ENCODE assay signal across 22 cellular contexts in genomic region chr4:120524237-120524636, GRCh38.
"Had no signal": no experiment of that assay in that cellular context is flagged by ENCODE, and none has a peak within 500 bp of the region (broad histone marks: within the 10 kb centered on the region; RNA-seq: fewer than 3 reads in every experiment).

No MANE protein-coding gene starts in this region.

- ATAC-seq: activated CD8-positive, alpha-beta memory T cell treated with anti-CD3 and anti-CD28 coated beads, Interleukin-2, amount 10 ng/mL, durations not matched to agents 7 days and 5 days; PC-3 had no signal

- H3K36me3 Mint-ChIP-seq: activated CD8-positive, alpha-beta memory T cell treated with anti-CD3 and anti-CD28 coated beads, Interleukin-2, amount 10 ng/mL, durations not matched to agents 7 days and 5 days; activated naive CD4-positive, alpha-beta T cell treated with anti-CD3 and anti-CD28 coated beads, Interleukin-2, amount 50 U/mL, for 24 hours had no signal

- H3K27me3 ChIP-seq: breast epithelium, MG63 had no signal

- H3K9me3 Mint-ChIP-seq: activated CD4-positive, alpha-beta T cell treated with anti-CD3 and anti-CD28 coated beads, Interleukin-2, amount 10 ng/mL, durations not matched to agents 24 days and 14 days; activated naive CD4-positive, alpha-beta T cell treated with anti-CD3 and anti-CD28 coated beads, Interleukin-2, amount 50 U/mL, for 24 hours; activated T-cell treated with anti-CD3 and anti-CD28 coated beads, Interleukin-2, amount 50 U/mL, for 24 hours; activated T-helper 1 cell treated with anti-CD3 and anti-CD28 coated beads, Interleukin-12 subunit alpha, Interleukin-12 subunit beta, Interleukin-2, Interleukin-4 antibody, amounts not matched to agents 30 ng/mL and 10 ng/mL and 1 ng/mL, durations not matched to agents 14 hours and 24 hours and 36 hours; T-helper 1 cell treated with Interleukin-12 subunit alpha and Interleukin-12 subunit beta and Interleukin-4 antibody, amounts not matched to agents 30 μg/mL and 1 μg/mL, for 36 hours had no signal

- H3K27ac ChIP-seq: breast epithelium had no signal

- H3K36me3 ChIP-seq: breast epithelium, MG63 had no signal

- H3K4me1 Mint-ChIP-seq: activated B cell treated with CpG ODN at 0.5 μM for 24 hours; activated CD4-positive, alpha-beta T cell treated with anti-CD3 and anti-CD28 coated beads, Interleukin-2, amount 10 ng/mL, durations not matched to agents 24 days and 14 days; activated CD8-positive, alpha-beta memory T cell treated with anti-CD3 and anti-CD28 coated beads, Interleukin-2, amount 10 ng/mL, durations not matched to agents 7 days and 5 days; activated naive CD4-positive, alpha-beta T cell treated with anti-CD3 and anti-CD28 coated beads, Interleukin-2, amount 50 U/mL, for 24 hours had no signal

- H3K4me3 Mint-ChIP-seq: activated B cell treated with CpG ODN at 0.5 μM for 24 hours; activated CD4-positive, alpha-beta T cell treated with anti-CD3 and anti-CD28 coated beads, Interleukin-2, amount 10 ng/mL, durations not matched to agents 24 days and 14 days; activated CD8-positive, alpha-beta memory T cell treated with anti-CD3 and anti-CD28 coated beads, Interleukin-2, amount 10 ng/mL, durations not matched to agents 7 days and 5 days; activated naive CD4-positive, alpha-beta T cell treated with anti-CD3 and anti-CD28 coated beads, Interleukin-2, amount 50 U/mL, for 24 hours; activated T-cell treated with anti-CD3 and anti-CD28 coated beads, Interleukin-2, amount 50 U/mL, for 24 hours; activated T-helper 1 cell treated with anti-CD3 and anti-CD28 coated beads, Interleukin-12 subunit alpha, Interleukin-12 subunit beta, Interleukin-2, Interleukin-4 antibody, amounts not matched to agents 30 ng/mL and 10 ng/mL and 1 ng/mL, durations not matched to agents 14 hours and 24 hours and 36 hours; T-helper 1 cell treated with Interleukin-12 subunit alpha and Interleukin-12 subunit beta and Interleukin-4 antibody, amounts not matched to agents 30 μg/mL and 1 μg/mL, for 36 hours had no signal

- H3K27me3 Mint-ChIP-seq: activated B cell treated with CpG ODN at 0.5 μM for 24 hours; activated CD4-positive, alpha-beta T cell treated with anti-CD3 and anti-CD28 coated beads, Interleukin-2, amount 10 ng/mL, durations not matched to agents 24 days and 14 days; activated CD8-positive, alpha-beta memory T cell treated with anti-CD3 and anti-CD28 coated beads, Interleukin-2, amount 10 ng/mL, durations not matched to agents 7 days and 5 days; activated naive CD4-positive, alpha-beta T cell treated with anti-CD3 and anti-CD28 coated beads, Interleukin-2, amount 50 U/mL, for 24 hours; activated T-cell treated with anti-CD3 and anti-CD28 coated beads, Interleukin-2, amount 50 U/mL, for 24 hours had no signal

- H3K9me3 ChIP-seq: breast epithelium, MG63 had no signal

- H3K4me3 ChIP-seq: breast epithelium, MG63 had no signal

- H3K27ac Mint-ChIP-seq: activated B cell treated with CpG ODN at 0.5 μM for 24 hours; activated CD4-positive, alpha-beta T cell treated with anti-CD3 and anti-CD28 coated beads, Interleukin-2, amount 10 ng/mL, durations not matched to agents 24 days and 14 days; activated CD8-positive, alpha-beta memory T cell treated with anti-CD3 and anti-CD28 coated beads, Interleukin-2, amount 10 ng/mL, durations not matched to agents 7 days and 5 days; activated naive CD4-positive, alpha-beta T cell treated with anti-CD3 and anti-CD28 coated beads, Interleukin-2, amount 50 U/mL, for 24 hours; activated T-cell treated with anti-CD3 and anti-CD28 coated beads, Interleukin-2, amount 50 U/mL, for 24 hours; activated T-helper 1 cell treated with anti-CD3 and anti-CD28 coated beads, Interleukin-12 subunit alpha, Interleukin-12 subunit beta, Interleukin-2, Interleukin-4 antibody, amounts not matched to agents 30 ng/mL and 10 ng/mL and 1 ng/mL, durations not matched to agents 14 hours and 24 hours and 36 hours; T-helper 1 cell treated with Interleukin-12 subunit alpha and Interleukin-12 subunit beta and Interleukin-4 antibody, amounts not matched to agents 30 μg/mL and 1 μg/mL, for 36 hours had no signal

- H3K4me1 ChIP-seq: breast epithelium had no signal

- DNase-seq: activated B cell treated with CpG ODN at 0.5 μM for 24 hours; activated CD4-positive, alpha-beta T cell treated with anti-CD3 and anti-CD28 coated beads for 1 hour; activated CD4-positive, alpha-beta T cell treated with anti-CD3 and anti-CD28 coated beads, Interleukin-2, amount 10 ng/mL, durations not matched to agents 24 days and 14 days; activated CD4-positive, alpha-beta T cell treated with anti-CD3 and anti-CD28 coated beads, Interleukin-2, amount 50 U/mL, for 48 hours; activated CD8-positive, alpha-beta memory T cell treated with anti-CD3 and anti-CD28 coated beads, Interleukin-2, amount 10 ng/mL, durations not matched to agents 7 days and 5 days; activated effector memory CD4-positive, alpha-beta T cell treated with Interleukin-2 at 50 U/mL for 16 hours; activated naive CD4-positive, alpha-beta T cell; activated T-cell treated with anti-CD3 and anti-CD28 coated beads, Interleukin-2, amount 50 U/mL, for 24 hours; aorta; MG63; NCI-H1105; NCI-H1436 treated with DMSO at 0.1 percent for 48 hours; NCI-H187; NCI-H2081; NCI-H446; NCI-H524; PC-3; SHP77 treated with DMSO at 0.1 percent for 48 hours had no signal
